ENCODE assay signal across 8 cellular contexts in the genomic region with DNA sequence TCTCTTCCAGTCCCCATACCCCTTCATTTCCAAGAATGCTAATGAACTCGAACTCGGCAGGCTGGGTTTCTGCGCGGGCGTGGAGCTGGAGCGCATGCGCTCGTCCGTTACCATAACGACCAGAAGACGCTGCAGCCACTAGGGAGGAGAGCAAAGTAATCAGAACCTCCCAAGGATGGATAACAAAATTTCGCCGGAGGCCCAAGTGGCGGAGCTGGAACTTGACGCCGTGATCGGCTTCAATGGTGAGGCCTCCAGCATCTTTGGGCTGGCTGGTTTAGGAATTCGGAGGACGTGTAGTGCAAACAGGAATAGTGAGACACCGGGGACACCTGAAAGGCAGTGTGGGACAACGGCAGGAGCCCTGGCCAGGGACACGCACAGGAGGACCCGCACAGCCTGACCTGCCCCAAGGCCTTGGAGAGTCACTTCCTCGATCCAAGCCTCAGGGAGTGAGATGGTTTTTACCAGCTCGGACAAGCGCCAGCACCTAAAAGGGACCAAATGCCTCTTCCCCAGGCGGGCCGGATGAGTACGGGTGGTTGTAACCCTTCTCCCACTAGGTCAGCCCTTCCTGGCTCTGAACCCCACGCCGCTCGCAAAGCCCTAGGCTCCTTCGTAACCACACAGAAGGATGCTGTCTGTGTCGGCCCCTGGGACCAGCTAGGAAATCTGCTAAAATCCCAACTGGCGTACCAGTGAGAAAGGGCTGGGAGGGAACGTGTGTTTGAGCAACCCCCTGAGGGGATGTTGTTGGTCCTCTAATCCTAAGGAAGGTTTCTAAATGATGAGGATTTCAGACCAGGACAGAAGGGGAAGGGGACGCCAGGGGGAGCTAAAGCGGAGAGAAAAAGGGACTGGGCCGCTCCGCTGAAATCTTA. TPM values are rescaled to one million over a fixed set of nuclear protein-coding genes. Genes with fewer than 3 reads are reported as not detected.
DNase-seq lines count a peak whose midpoint lies in the region; ATAC-seq lines count a peak whose summit lies in the region.

TSS of gene CFAP52 (plus strand) at position 122 of the 881 bp plus-strand sequence. CDS start at position 176, 54 bp downstream.

- peak within 1 kb of the TSS; percentile 90 for H3K9ac ChIP-seq in NT2/D1 (ENCODE audit: insufficient read length, low read depth)

- H3K9me3 ChIP-seq in NT2/D1 (ENCODE audit: insufficient read depth, low read length) (no peaks in the 10 kb centered on the region), mononuclear cell (ENCODE audit: low read depth, low read length) (no peaks in the 10 kb centered on the region)

- ATAC-seq in HG03097 (IDR thresholded peaks at IDR 0.05; ENCODE audit: low FRiP score, unreplicated experiment) = peak; percentile 47
- no peak for ATAC-seq in HG03139 (IDR thresholded peaks at IDR 0.05; ENCODE audit: unreplicated experiment)

- no peaks in the 10 kb centered on the region for H3K36me3 ChIP-seq in NT2/D1 (ENCODE audit: insufficient read depth, insufficient read length, low read length)

- no peaks in the 10 kb centered on the region for H3K27me3 ChIP-seq in NT2/D1 (ENCODE audit: insufficient read depth, insufficient read length)
- no peaks in the 10 kb centered on the region for H3K27me3 ChIP-seq in mononuclear cell (ENCODE audit: insufficient read depth, low read length)

- H3K4me3 ChIP-seq in NT2/D1 (ENCODE audit: insufficient read length, low read depth) (peak within 1 kb of the TSS; percentile 78), mononuclear cell (ENCODE audit: low read length) (peak within 1 kb of the TSS; percentile 65)

- H3K4me1 ChIP-seq in NT2/D1 (ENCODE audit: insufficient read depth, insufficient read length) (peaks cover 2% of the 10 kb centered on the region), mononuclear cell (ENCODE audit: insufficient read depth, low read length) (peaks cover 26% of the 10 kb centered on the region)

- DNase-seq in EH (ENCODE audit: low read depth) (peak; percentile 83), NT2/D1 (ENCODE audit: low read depth, low spot score) (peak; percentile 64), activated T-cell treated with anti-CD3 and anti-CD28 coated beads for 24 hours (ENCODE audit: low read depth) (peak; percentile 74), epidermal melanocyte (ENCODE audit: insufficient read length, low spot score) (peak; percentile 81)
- peak; percentile 62 to 64 for DNase-seq in stimulated activated CD8-positive, alpha-beta memory T cell treated with anti-CD3 and anti-CD28 coated beads, Interleukin-15, amount 100 ng/mL, for 48 hours (ENCODE audit: low read depth in 2 of 2)

RNA-seq across cellular contexts. Expression of gene CFAP52, which starts in this region (rescaled TPM):
- not detected for total RNA-seq in mononuclear cell
